9 cellular contexts compared by ENCODE assay signal in the genomic region with DNA sequence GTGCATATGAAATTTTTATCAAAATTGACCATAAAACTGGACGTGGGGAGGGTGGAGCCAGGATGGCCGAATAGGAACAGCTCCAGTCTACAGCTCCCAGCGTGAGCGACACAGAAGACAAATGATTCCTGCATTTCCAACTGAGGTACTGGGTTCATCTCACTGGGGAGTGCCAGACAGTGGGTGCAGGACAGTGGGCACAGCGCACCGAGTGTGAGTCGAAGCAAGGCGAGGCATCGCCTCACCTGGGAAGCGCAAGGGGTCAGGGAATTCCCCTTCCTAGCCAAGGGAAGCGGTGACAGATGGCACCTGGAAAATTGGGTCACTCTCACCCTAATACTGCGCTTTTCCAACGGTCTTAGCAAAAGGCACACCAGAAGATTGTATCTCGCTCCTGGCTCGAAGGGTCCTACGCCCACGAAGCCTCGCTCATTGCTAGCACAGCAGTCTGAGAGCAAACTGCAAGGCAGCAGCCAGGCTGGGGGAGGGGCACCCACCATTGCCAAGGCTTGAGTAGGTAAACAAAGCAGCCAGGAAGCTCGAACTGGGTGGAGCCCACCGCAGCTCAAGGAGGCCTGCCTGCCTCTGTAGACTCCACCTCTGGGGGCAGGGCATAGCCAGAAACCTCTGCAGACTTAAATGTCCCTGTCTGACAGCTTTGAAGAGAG. TPM values are rescaled to one million over a fixed set of nuclear protein-coding genes. Genes with fewer than 3 reads are reported as not detected.
DNase-seq lines count a peak whose midpoint lies in the region; TF ChIP-seq lines count a peak whose summit lies in the region.
"Not testable (repeated sequence)": the region's sequence is repeated elsewhere in the genome, so short reads cannot be mapped to it uniquely, and the experiment has no call there.
"Had no signal": no experiment of that assay in that cellular context is flagged by ENCODE, and none has a peak within 500 bp of the region (broad histone marks: within the 10 kb centered on the region; RNA-seq: fewer than 3 reads in every experiment).

No MANE protein-coding gene starts in this region.

- not testable (repeated sequence) for H4K20me1 ChIP-seq in osteoblast (ENCODE audit: insufficient read depth, low read length)

- H3K27ac ChIP-seq in effector memory CD4-positive, alpha-beta T cell (ENCODE audit: insufficient read depth, low read length, poor library complexity, severe bottlenecking); osteoblast (ENCODE audit: low read depth, low read length); uterus: not testable (repeated sequence)

- H3K27ac Mint-ChIP-seq in IgD-negative memory B cell (peak overlapping the region; percentile 74 to 95 (median 94)), immature natural killer cell (peak overlapping the region; percentile 83 to 92 (median 86))

- not testable (repeated sequence) for H3K4me1 ChIP-seq in effector memory CD4-positive, alpha-beta T cell (ENCODE audit: control insufficient read depth, insufficient read depth, low read length, poor library complexity, severe bottlenecking); osteoblast (ENCODE audit: insufficient read depth, low read length); uterus

- H3K36me3 ChIP-seq in effector memory CD4-positive, alpha-beta T cell (ENCODE audit: control insufficient read depth, insufficient read depth, low read length); osteoblast (ENCODE audit: insufficient read depth, low read length); uterus: not testable (repeated sequence)

- peak; percentile 58 for DNase-seq in activated CD4-positive, alpha-beta T cell treated with anti-CD3 and anti-CD28 coated beads for 1 hour
- DNase-seq in activated effector memory CD4-positive, alpha-beta T cell treated with Interleukin-2 at 50 U/mL for 16 hours, result peak; percentile 83
- peak; percentile 53 to 73 (median 61) for DNase-seq in effector memory CD4-positive, alpha-beta T cell
- DNase-seq in immature natural killer cell (peak; percentile 54 to 71 (median 59)), uterus (peak; percentile 34 to 42)
- not testable (repeated sequence) for DNase-seq in osteoblast (ENCODE audit: insufficient read length, low spot score, missing footprints)
- DNase-seq in stimulated activated CD4-positive, alpha-beta T cell treated with anti-CD3 and anti-CD28 coated beads, TNF-alpha, amount 100 ng/mL, for 48 hours (ENCODE audit: low read depth in 3 of 3), result peak in 2 of 3 donors; percentile 20

- not testable (repeated sequence) for H3K79me2 ChIP-seq in osteoblast (ENCODE audit: insufficient read depth, low read length)

- not testable (repeated sequence) for H3K9me3 ChIP-seq in effector memory CD4-positive, alpha-beta T cell (ENCODE audit: control insufficient read depth, low read length); osteoblast (ENCODE audit: low read depth, low read length); uterus

- H3K4me1 Mint-ChIP-seq in IgD-negative memory B cell (peaks cover 29 to 37% (median 34%) of the 10 kb centered on the region in 3 donors), immature natural killer cell (peaks cover 24 to 29% of the 10 kb centered on the region in 2 donors)

- H3K4me2 ChIP-seq in osteoblast (ENCODE audit: insufficient read depth, low read length), result not testable (repeated sequence)

- not testable (repeated sequence) for H3K27me3 Mint-ChIP-seq in IgD-negative memory B cell; immature natural killer cell (ENCODE audit: low read depth in 3 of 3)

- intact Hi-C loops in uterus (cut with DNase I; ENCODE audit: low total_unique reads), result not testable (repeated sequence)

- H2AFZ ChIP-seq in osteoblast (ENCODE audit: low read length), result peak overlapping the region; percentile 41

- H3K9me3 Mint-ChIP-seq in IgD-negative memory B cell, immature natural killer cell: not testable (repeated sequence)

- TF ChIP-seq POLR2A in uterus (IDR thresholded peaks at IDR 0.05), result not testable (repeated sequence)

- H3K27me3 ChIP-seq in effector memory CD4-positive, alpha-beta T cell (replicated peaks; ENCODE audit: control insufficient read depth, insufficient read depth, low read length, poor library complexity, severe bottlenecking); osteoblast (ENCODE audit: insufficient read depth, low read length); uterus: not testable (repeated sequence)

- H3K4me3 ChIP-seq in effector memory CD4-positive, alpha-beta T cell (ENCODE audit: insufficient read depth, low read depth, low read length, poor library complexity, severe bottlenecking), result peak overlapping the region; percentile 36
- H3K4me3 ChIP-seq in osteoblast (ENCODE audit: insufficient read depth, low read length) (peak overlapping the region; percentile 42), uterus (peak overlapping the region in 1 of 2 donors; percentile 17)

- not testable (repeated sequence) for TF ChIP-seq CTCF in osteoblast (IDR thresholded peaks at IDR 0.05; ENCODE audit: extremely low read depth, low read depth, low read length); uterus (IDR thresholded peaks at IDR 0.05)

- H3K36me3 Mint-ChIP-seq in IgD-negative memory B cell, result peaks cover 10% of the 10 kb centered on the region
- not testable (repeated sequence) for H3K36me3 Mint-ChIP-seq in immature natural killer cell

- H3K4me3 Mint-ChIP-seq in IgD-negative memory B cell (peak overlapping the region; percentile 11 to 91 (median 84)), immature natural killer cell (peak overlapping the region; percentile 67 to 83 (median 79))

RNA-seq across cellular contexts. Expression of gene RABL3, which starts 23.0 kb away (rescaled TPM):
- polyA plus RNA-seq in IgD-negative memory B cell (30.9 TPM), immature natural killer cell (10 to 100 TPM; 19.8 to 26.4 (median 26.1) TPM)
- total RNA-seq in osteoblast (13.3 and 15.2 TPM in 2 replicates), uterus (10 to 100 TPM in 3 of 4 donors, 1 to 10 TPM in 1; 9.1 to 54.6 (median 31.7) TPM)

RNA-seq across cellular contexts. Expression of gene GTF2E1, which starts 23.2 kb away (rescaled TPM):
- polyA plus RNA-seq in IgD-negative memory B cell (12.2 TPM), immature natural killer cell (10 to 100 TPM in 2 of 3 donors, 1 to 10 TPM in 1; 10.0 to 15.9 (median 11.0) TPM)
- total RNA-seq in osteoblast (13.0 and 14.4 TPM in 2 replicates), uterus (10 to 100 TPM; 11.0 to 38.5 (median 16.6) TPM)

RNA-seq across cellular contexts. Expression of gene HGD, which starts 37.3 kb away (rescaled TPM):
- 0.24 TPM for polyA plus RNA-seq in IgD-negative memory B cell
- 1 to 10 TPM in 2 of 3 donors, not detected in 1; 1.2 to 2.5 TPM for polyA plus RNA-seq in immature natural killer cell
- total RNA-seq in osteoblast, result under 0.01 TPM in 2 replicates
- total RNA-seq in uterus, result 1 to 10 TPM in 2 of 4 donors, under 1 TPM in 1, not detected in 1; 0.98 to 7.4 (median 6.4) TPM
- total RNA-seq: gastroesophageal sphincter had no signal
